ENCODE assay signal across 8 cellular contexts in the genomic region with DNA sequence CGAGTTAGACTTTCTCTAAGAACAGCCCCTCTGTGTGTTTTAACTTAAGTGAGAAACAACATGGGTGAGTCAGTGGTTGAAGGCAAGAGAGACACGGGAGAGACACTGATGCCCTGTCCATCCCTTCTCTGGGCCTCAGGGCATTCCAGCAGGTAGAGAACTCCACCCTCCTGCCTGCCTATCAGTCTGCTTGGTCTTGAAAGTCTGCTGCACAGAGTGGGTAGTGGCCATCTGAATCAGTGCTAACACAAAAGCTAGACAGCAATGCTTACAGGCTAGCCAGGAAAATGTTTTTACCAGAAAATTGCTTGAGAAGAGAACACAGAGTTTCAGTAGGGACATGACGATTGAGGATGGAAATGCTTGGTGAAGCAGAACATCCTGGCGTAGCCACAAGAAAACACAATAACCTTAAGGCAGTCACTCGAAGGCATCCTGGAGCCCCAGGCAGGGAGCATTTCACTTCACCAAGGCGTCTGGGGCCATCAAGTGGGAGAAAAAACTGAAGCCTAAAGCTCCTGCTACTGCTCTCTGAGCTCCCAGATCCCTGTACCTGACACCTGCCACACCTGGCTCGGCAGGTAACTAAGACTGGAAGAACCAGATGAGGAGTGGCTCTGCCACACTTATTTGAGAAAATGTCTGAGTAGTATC. TPM values are rescaled to one million over a fixed set of nuclear protein-coding genes. Genes with fewer than 3 reads are reported as not detected.
DNase-seq lines count a peak whose midpoint lies in the region; ATAC-seq, FAIRE-seq and TF ChIP-seq lines count a peak whose summit lies in the region.

No MANE protein-coding gene starts in this region.

- peak; percentile 43 for DNase-seq in COLO668 (lab: John Stamatoyannopoulos, UW; ENCODE audit: unreplicated experiment)
- peak; percentile 71 for DNase-seq in PC-3
- DNase-seq in effector memory CD4-positive, alpha-beta T cell: no peak
- DNase-seq in GM12892 (ENCODE audit: insufficient read length): no peak
- no peak for DNase-seq in SIG-M5 (lab: John Stamatoyannopoulos, UW)

- no peak for FAIRE-seq in GM12892 (lab: Jason Lieb, UNC)

- TF ChIP-seq CTCF in PC-3 (conservative IDR thresholded peaks at IDR 0.05; ENCODE audit: low read depth, low read length) (no peak), parathyroid adenoma (IDR thresholded peaks at IDR 0.05) (no peak)

- H3F3A ChIP-seq in PC-3 (ENCODE audit: low read length, unreplicated experiment): no peaks in the 10 kb centered on the region

- H3K9me3 ChIP-seq in PC-3 (ENCODE audit: low read length) (no peaks in the 10 kb centered on the region), parathyroid adenoma (ENCODE audit: control insufficient read depth, low read length) (no peaks in the 10 kb centered on the region)
- no peaks in the 10 kb centered on the region for H3K9me3 ChIP-seq in effector memory CD4-positive, alpha-beta T cell (ENCODE audit: control insufficient read depth, low read length)

- H3K9ac ChIP-seq in PC-3 (ENCODE audit: low read length) (no peak overlapping the region), parathyroid adenoma (no peak overlapping the region)

- TF ChIP-seq POLR2A in GM12892 (IDR thresholded peaks at IDR 0.05; ENCODE audit: low read depth, low read length): no peak

- H3K27me3 ChIP-seq in PC-3 (ENCODE audit: low read length) (no peaks in the 10 kb centered on the region), parathyroid adenoma (ENCODE audit: control insufficient read depth, insufficient read depth, low read length) (no peaks in the 10 kb centered on the region)
- no peaks in the 10 kb centered on the region for H3K27me3 ChIP-seq in effector memory CD4-positive, alpha-beta T cell (replicated peaks; ENCODE audit: control insufficient read depth, insufficient read depth, low read length, poor library complexity, severe bottlenecking)

- H2AFZ ChIP-seq in PC-3 (ENCODE audit: low read length): no peak overlapping the region
- H2AFZ ChIP-seq in parathyroid adenoma: no peak overlapping the region

- POLR2A ChIA-PET in PC-3 (lab: Charles Lee; ENCODE audit: unreplicated experiment): interaction anchor here (0.6 to 1.3 kb wide), 2 partner anchors 15 to 679 kb away, joined by 4 to 5 read pairs; no protein-coding TSS in a partner anchor

- H3K4me1 ChIP-seq in PC-3 (ENCODE audit: insufficient read depth, low read length) (peaks cover 42% of the 10 kb centered on the region), parathyroid adenoma (no peaks in the 10 kb centered on the region)
- H3K4me1 ChIP-seq in effector memory CD4-positive, alpha-beta T cell (ENCODE audit: control insufficient read depth, insufficient read depth, low read length, poor library complexity, severe bottlenecking): peaks cover 31% of the 10 kb centered on the region

- H3K4me2 ChIP-seq in PC-3 (ENCODE audit: low read length) (peak overlapping the region; percentile 51), parathyroid adenoma (ENCODE audit: low read length) (no peak overlapping the region)

- ATAC-seq in PC-3: peak; percentile 13; the same call in 1 of the 2 replicates
- ATAC-seq in GM18517 (IDR thresholded peaks at IDR 0.05; ENCODE audit: unreplicated experiment): no peak
- no peak for ATAC-seq in GM21447 (IDR thresholded peaks at IDR 0.05; ENCODE audit: unreplicated experiment)

- CTCF ChIA-PET in PC-3 (lab: Charles Lee): interaction anchor here (0.5 kb wide), 2 partner anchors 203 to 245 kb away, joined by 3 to 8 read pairs; no protein-coding TSS in a partner anchor

- no TSS peak for BruUV-seq in PC-3 (replicated peaks; lab: Mats Ljungman, UMichigan)

- H4K20me1 ChIP-seq in PC-3 (ENCODE audit: low read length): no peaks in the 10 kb centered on the region

- H3K4me3 ChIP-seq in PC-3 (ENCODE audit: low read length) (no peak overlapping the region), parathyroid adenoma (ENCODE audit: low read depth, low read length) (no peak overlapping the region)
- peak overlapping the region; percentile 5 for H3K4me3 ChIP-seq in effector memory CD4-positive, alpha-beta T cell (ENCODE audit: insufficient read depth, low read depth, low read length, poor library complexity, severe bottlenecking)

- H3K36me3 ChIP-seq in PC-3 (ENCODE audit: low read depth, low read length): no peaks in the 10 kb centered on the region
- no peaks in the 10 kb centered on the region for H3K36me3 ChIP-seq in effector memory CD4-positive, alpha-beta T cell (ENCODE audit: control insufficient read depth, insufficient read depth, low read length)
- H3K36me3 ChIP-seq in parathyroid adenoma (ENCODE audit: control insufficient read depth, insufficient read depth, low read length): no peaks in the 10 kb centered on the region

- intact Hi-C loops in PC-3 (cut with micrococcal nuclease): no loop called here

- H3K27ac ChIP-seq in PC-3 (ENCODE audit: low read length) (peak overlapping the region; percentile 22), parathyroid adenoma (peak overlapping the region; percentile 42)
- peak overlapping the region; percentile 52 for H3K27ac ChIP-seq in effector memory CD4-positive, alpha-beta T cell (ENCODE audit: insufficient read depth, low read length, poor library complexity, severe bottlenecking)

- no peaks in the 10 kb centered on the region for H3K79me2 ChIP-seq in PC-3 (ENCODE audit: low read length)
- no peaks in the 10 kb centered on the region for H3K79me2 ChIP-seq in parathyroid adenoma

- H3K9me2 ChIP-seq in PC-3 (replicated peaks; ENCODE audit: low read length): no peaks in the 10 kb centered on the region

RNA-seq across cellular contexts. Expression of a gene that starts 17.9 kb away (rescaled TPM):
- total RNA-seq in PC-3 (2014; rRNA removed): 35.1 and 42.0 TPM in 2 replicates
- 45.5 TPM for polyA plus RNA-seq in GM12892 (2012; ENCODE audit: missing spikeins)

Comparison
In these comparisons a context has a peak if more than half of its experiments do, and no peak if none do; other contexts are left out.
1. DNase-seq: peak in COLO668 (single experiment) and PC-3 (single experiment); none in effector memory CD4-positive, alpha-beta T cell (0 of 3), GM12892 (single experiment) and SIG-M5 (single experiment).
2. Peak in every context shown above with its lines, with median percentiles within 50 percentile points of each other: H3K27ac ChIP-seq.